Comparison of ENCODE assay signal across 1 cellular context in the genomic region with DNA sequence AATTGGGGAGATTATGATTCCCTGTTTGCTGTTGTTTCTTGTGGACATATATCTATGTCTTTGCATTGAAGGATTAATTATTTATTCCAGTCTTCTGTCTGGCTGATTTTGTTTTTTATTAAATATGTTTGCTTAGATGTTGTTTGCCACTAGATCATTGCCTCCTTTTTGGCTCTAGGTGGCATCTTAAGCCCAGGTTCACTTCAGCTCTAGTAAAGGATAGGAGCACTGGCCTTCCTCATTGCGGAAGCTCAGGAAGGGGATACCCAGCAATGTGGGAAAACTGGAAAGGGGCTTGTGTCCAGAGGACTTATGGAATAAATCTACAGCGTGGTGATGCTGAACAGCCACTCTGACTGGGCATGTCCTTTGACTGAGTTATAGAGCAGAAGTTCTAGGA.
TF ChIP-seq lines count a peak whose summit lies in the region.

No MANE protein-coding gene starts in this region.

TF ChIP-seq in WTC11, 78 proteins besides CTCF, POLR2A, EP300 and RAD21 (continued from another document):
- TF ChIP-seq, protein P1, sequence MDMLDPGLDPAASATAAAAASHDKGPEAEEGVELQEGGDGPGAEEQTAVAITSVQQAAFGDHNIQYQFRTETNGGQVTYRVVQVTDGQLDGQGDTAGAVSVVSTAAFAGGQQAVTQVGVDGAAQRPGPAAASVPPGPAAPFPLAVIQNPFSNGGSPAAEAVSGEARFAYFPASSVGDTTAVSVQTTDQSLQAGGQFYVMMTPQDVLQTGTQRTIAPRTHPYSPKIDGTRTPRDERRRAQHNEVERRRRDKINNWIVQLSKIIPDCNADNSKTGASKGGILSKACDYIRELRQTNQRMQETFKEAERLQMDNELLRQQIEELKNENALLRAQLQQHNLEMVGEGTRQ (CRISPR knock-in tag; IDR thresholded peaks at IDR 0.05) = no peak
- TF ChIP-seq NR3C1 (CRISPR knock-in tag; conservative IDR thresholded peaks at IDR 0.05; ENCODE audit: low read depth) (no peak), CREB1 (CRISPR knock-in tag; IDR thresholded peaks at IDR 0.05) (no peak), TCF7 (CRISPR knock-in tag; IDR thresholded peaks at IDR 0.05; ENCODE audit: low read depth) (no peak), ZNF317 (CRISPR knock-in tag; IDR thresholded peaks at IDR 0.05; ENCODE audit: borderline replicate concordance, low read depth) (no peak), EMX1 (CRISPR knock-in tag; IDR thresholded peaks at IDR 0.05) (no peak)
- TF ChIP-seq, protein P2, sequence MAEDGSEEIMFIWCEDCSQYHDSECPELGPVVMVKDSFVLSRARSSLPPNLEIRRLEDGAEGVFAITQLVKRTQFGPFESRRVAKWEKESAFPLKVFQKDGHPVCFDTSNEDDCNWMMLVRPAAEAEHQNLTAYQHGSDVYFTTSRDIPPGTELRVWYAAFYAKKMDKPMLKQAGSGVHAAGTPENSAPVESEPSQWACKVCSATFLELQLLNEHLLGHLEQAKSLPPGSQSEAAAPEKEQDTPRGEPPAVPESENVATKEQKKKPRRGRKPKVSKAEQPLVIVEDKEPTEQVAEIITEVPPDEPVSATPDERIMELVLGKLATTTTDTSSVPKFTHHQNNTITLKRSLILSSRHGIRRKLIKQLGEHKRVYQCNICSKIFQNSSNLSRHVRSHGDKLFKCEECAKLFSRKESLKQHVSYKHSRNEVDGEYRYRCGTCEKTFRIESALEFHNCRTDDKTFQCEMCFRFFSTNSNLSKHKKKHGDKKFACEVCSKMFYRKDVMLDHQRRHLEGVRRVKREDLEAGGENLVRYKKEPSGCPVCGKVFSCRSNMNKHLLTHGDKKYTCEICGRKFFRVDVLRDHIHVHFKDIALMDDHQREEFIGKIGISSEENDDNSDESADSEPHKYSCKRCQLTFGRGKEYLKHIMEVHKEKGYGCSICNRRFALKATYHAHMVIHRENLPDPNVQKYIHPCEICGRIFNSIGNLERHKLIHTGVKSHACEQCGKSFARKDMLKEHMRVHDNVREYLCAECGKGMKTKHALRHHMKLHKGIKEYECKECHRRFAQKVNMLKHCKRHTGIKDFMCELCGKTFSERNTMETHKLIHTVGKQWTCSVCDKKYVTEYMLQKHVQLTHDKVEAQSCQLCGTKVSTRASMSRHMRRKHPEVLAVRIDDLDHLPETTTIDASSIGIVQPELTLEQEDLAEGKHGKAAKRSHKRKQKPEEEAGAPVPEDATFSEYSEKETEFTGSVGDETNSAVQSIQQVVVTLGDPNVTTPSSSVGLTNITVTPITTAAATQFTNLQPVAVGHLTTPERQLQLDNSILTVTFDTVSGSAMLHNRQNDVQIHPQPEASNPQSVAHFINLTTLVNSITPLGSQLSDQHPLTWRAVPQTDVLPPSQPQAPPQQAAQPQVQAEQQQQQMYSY (CRISPR knock-in tag; IDR thresholded peaks at IDR 0.05) = no peak
